7 cellular contexts compared by ENCODE assay signal in the genomic region with DNA sequence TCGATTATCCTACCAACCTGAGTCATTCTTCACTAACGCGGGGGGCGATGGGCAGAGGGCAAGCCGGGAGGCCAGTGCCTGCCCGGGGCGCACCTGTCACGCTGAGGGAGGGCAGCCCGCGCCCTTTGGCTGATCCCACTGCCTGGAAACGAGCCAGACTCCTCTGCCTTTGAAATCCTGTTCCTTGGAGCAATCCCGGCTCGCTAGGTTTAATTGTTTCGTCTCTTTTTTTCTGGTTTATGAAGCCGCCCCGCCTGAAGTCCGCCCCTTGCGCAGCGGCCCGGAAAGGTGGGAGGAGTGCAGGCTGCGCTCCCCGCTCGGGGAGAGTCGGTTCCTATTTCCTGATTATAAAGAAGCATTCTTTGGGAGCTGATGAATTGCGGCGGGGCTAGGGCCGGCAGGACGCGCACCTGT.
A peak's percentile ranks its signal among the peaks of the same experiment; 100 is the strongest.
DNase-seq lines count a peak whose midpoint lies in the region; ATAC-seq, FAIRE-seq and TF ChIP-seq lines count a peak whose summit lies in the region.

No MANE protein-coding gene starts in this region.

- peak overlapping the region; percentile 81 for H2AFZ ChIP-seq in MM.1S (ENCODE audit: low read length)

- H3K4me2 ChIP-seq in MM.1S (ENCODE audit: low read depth, low read length) (peak overlapping the region; percentile 95), skeletal muscle satellite cell (ENCODE audit: low read length) (peak overlapping the region; percentile 33)

- H3F3A ChIP-seq in MM.1S (ENCODE audit: insufficient read depth, low read length): peaks cover 19% of the 10 kb centered on the region

- H3K79me2 ChIP-seq in MM.1S (ENCODE audit: low read length): no peaks in the 10 kb centered on the region

- DNase-seq in GM18507 (ENCODE audit: extremely low spot score, insufficient read length, low read depth) (no peak), MM.1S (no peak), left ventricle myocardium inferior (peak; percentile 35), medulla oblongata (ENCODE audit: extremely low spot score) (no peak)
- peak; percentile 30 to 36 for DNase-seq in activated CD4-positive, alpha-beta T cell treated with anti-CD3 and anti-CD28 coated beads, Interleukin-2, amount 50 U/mL, for 48 hours

- ATAC-seq in GM19023 (IDR thresholded peaks at IDR 0.05; ENCODE audit: unreplicated experiment): no peak

- H3K9ac ChIP-seq in MM.1S (ENCODE audit: low read length) (peak overlapping the region; percentile 94), skeletal muscle satellite cell (ENCODE audit: low read depth, low read length) (no peak overlapping the region)

- H3K4me1 ChIP-seq in MM.1S (ENCODE audit: low read length) (peaks cover 17% of the 10 kb centered on the region), left ventricle myocardium inferior (peaks cover 12% of the 10 kb centered on the region), skeletal muscle satellite cell (ENCODE audit: control insufficient read depth, insufficient read depth, low read length) (no peaks in the 10 kb centered on the region)

- H3K36me3 ChIP-seq in MM.1S (replicated peaks; ENCODE audit: insufficient read depth, low read length): no peaks in the 10 kb centered on the region
- no peaks in the 10 kb centered on the region for H3K36me3 ChIP-seq in left ventricle myocardium inferior
- H3K36me3 ChIP-seq in skeletal muscle satellite cell (ENCODE audit: insufficient read depth, low read length): no peaks in the 10 kb centered on the region

- no peaks in the 10 kb centered on the region for H3K27me3 ChIP-seq in MM.1S (replicated peaks; ENCODE audit: insufficient read depth, low read length)
- no peaks in the 10 kb centered on the region for H3K27me3 ChIP-seq in left ventricle myocardium inferior (ENCODE audit: low read depth)
- H3K27me3 ChIP-seq in skeletal muscle satellite cell (ENCODE audit: control insufficient read depth, insufficient read depth, low read length): peaks cover 49% of the 10 kb centered on the region

- peak; percentile 75 for FAIRE-seq in GM18507 (lab: Jason Lieb, UNC)

- H3K9me2 ChIP-seq in MM.1S (replicated peaks; ENCODE audit: insufficient read depth, low read length): no peaks in the 10 kb centered on the region

- no peaks in the 10 kb centered on the region for H4K20me1 ChIP-seq in MM.1S (ENCODE audit: insufficient read depth, low read length)

- H3K4me3 ChIP-seq in MM.1S (ENCODE audit: low read length) (peak overlapping the region; percentile 69), left ventricle myocardium inferior (peak overlapping the region; percentile 54), skeletal muscle satellite cell (ENCODE audit: low read length) (no peak overlapping the region)

- H3K27ac ChIP-seq in MM.1S (ENCODE audit: low read length): peak overlapping the region; percentile 100
- H3K27ac ChIP-seq in left ventricle myocardium inferior (replicated peaks): no peak overlapping the region

- intact Hi-C loops in left ventricle myocardium inferior (cut with micrococcal nuclease): no loop called here

- TF ChIP-seq CTCF in MM.1S (IDR thresholded peaks at IDR 0.05; ENCODE audit: low read length): no peak
- TF ChIP-seq CTCF in left ventricle myocardium inferior (IDR thresholded peaks at IDR 0.05; ENCODE audit: borderline replicate concordance): no peak

- H3K9me3 ChIP-seq in MM.1S (replicated peaks; ENCODE audit: insufficient read depth, low read length): no peaks in the 10 kb centered on the region
- no peaks in the 10 kb centered on the region for H3K9me3 ChIP-seq in left ventricle myocardium inferior (replicated peaks)
- H3K9me3 ChIP-seq in skeletal muscle satellite cell (replicated peaks; ENCODE audit: low read length): no peaks in the 10 kb centered on the region

Comparison
In these comparisons a context has a peak if more than half of its experiments do, and no peak if none do; other contexts are left out.
1. DNase-seq: peak in activated CD4-positive, alpha-beta T cell treated with anti-CD3 and anti-CD28 coated beads, Interleukin-2, amount 50 U/mL, for 48 hours (2 of 2) and left ventricle myocardium inferior (single experiment); none in GM18507 (single experiment), MM.1S (single experiment) and medulla oblongata (single experiment).